Comparison of ENCODE assay signal across 1 cellular context in the genomic region with DNA sequence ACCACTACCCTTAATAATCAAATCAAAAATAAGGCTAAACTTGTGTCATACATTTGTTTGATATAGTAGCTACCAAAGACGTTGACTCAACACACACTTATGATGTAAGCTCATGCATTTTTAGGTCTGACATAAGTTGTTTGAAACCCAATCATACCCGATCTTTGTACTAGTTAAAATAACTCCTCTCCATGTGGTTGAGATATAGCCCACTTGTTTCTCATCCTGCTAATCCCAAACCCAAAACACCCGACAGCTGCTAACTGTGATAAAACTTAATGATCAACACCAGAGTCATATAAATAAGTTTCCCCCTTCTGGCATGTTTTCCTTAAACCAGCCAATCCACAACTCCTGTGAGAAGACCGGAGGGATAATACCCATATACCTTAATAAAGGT. TPM values are rescaled to one million over a fixed set of nuclear protein-coding genes. Genes with fewer than 3 reads are reported as not detected.
"Had no signal": no experiment of that assay in that cellular context is flagged by ENCODE, and none has a peak within 500 bp of the region (broad histone marks: within the 10 kb centered on the region; RNA-seq: fewer than 3 reads in every experiment).

No MANE protein-coding gene starts in this region.

RNA-seq across cellular contexts. Expression of a gene that starts 28.5 kb away (rescaled TPM):
- total RNA-seq: neural crest cell had no signal
